In the genomic region with DNA sequence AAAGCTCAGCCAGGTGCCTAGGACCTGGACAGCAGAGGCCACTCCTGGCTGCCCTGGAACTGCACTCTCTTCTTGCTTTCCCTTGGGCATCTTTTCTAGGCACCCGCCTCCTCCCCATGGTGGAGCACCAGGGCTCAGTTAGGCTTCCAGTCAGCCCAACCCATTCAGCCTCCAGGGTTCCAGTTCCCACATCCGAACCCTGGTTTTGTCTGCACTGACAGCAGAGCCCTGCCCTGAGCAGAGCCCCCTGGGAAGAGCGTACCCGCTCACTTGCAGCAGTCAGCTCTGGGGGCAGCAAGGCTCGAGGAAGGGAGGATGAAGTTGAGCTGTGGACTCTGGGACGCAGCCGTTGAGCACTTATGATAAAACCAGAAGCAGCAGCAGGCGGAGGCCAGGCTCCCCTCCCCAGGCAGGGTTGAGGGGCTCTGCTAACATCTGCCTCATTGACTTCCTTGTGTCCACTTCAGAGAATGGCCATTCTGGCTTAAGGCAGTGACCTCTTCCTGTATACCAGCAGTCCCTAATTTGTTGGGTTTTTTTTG, we compare ENCODE assay signal across 21 cellular contexts.
DNase-seq lines count a peak whose midpoint lies in the region; ATAC-seq, FAIRE-seq and TF ChIP-seq lines count a peak whose summit lies in the region.
"Had no signal": no experiment of that assay in that cellular context is flagged by ENCODE, and none has a peak within 500 bp of the region (broad histone marks: within the 10 kb centered on the region; RNA-seq: fewer than 3 reads in every experiment).

No MANE protein-coding gene starts in this region.

- H3K27me3 ChIP-seq in heart right ventricle (peaks cover 0 to 28% (median 0%) of the 10 kb centered on the region in 7 donors), spleen (replicated peaks in 1 of 7) (peaks cover 0 to 67% (median 20%) of the 10 kb centered on the region in 7 donors), HAP-1 (ENCODE audit: low read depth) (no peaks in the 10 kb centered on the region)

- H3K36me3 Mint-ChIP-seq in chondrocyte (ENCODE audit: low read depth), result no peaks in the 10 kb centered on the region
- H3K36me3 Mint-ChIP-seq in activated CD8-positive, alpha-beta memory T cell treated with anti-CD3 and anti-CD28 coated beads, Interleukin-2, amount 10 ng/mL, durations not matched to agents 7 days and 5 days, result no peaks in the 10 kb centered on the region

- no peaks in the 10 kb centered on the region for H3K9me3 ChIP-seq in heart right ventricle
- H3K9me3 ChIP-seq in kidney (ENCODE audit: control insufficient read depth in 1 of 2, low read length in 2 of 2), result no peaks in the 10 kb centered on the region
- H3K9me3 ChIP-seq in spleen, result no peaks in the 10 kb centered on the region
- no peaks in the 10 kb centered on the region for H3K9me3 ChIP-seq in HAP-1
- H3K9me3 ChIP-seq: A549, Caco-2 had no signal

- intact Hi-C loops in Right ventricle myocardium inferior (cut with DNase I), result no loop called here
- intact Hi-C loops in heart right ventricle (cut with DNase I), result no loop called here
- intact Hi-C loops in kidney (cut with DNase I), result no loop called here
- intact Hi-C loops in spleen (cut with DNase I; ENCODE audit: low total_unique reads), result no loop called here

- CTCF ChIA-PET in activated CD8-positive, alpha-beta memory T cell treated with anti-CD3 and anti-CD28 coated beads, Interleukin-2, amount 10 ng/mL, durations not matched to agents 7 days and 5 days (lab: Charles Lee), result interaction anchor here (1.1 kb wide), 1 partner anchor 12 kb away, joined by 3 read pairs; no protein-coding TSS in a partner anchor

- H3K4me1 Mint-ChIP-seq in chondrocyte (ENCODE audit: low read depth), result peaks cover 2% of the 10 kb centered on the region
- peaks cover 8% of the 10 kb centered on the region for H3K4me1 Mint-ChIP-seq in activated CD8-positive, alpha-beta memory T cell treated with anti-CD3 and anti-CD28 coated beads, Interleukin-2, amount 10 ng/mL, durations not matched to agents 7 days and 5 days

- H3K4me3 Mint-ChIP-seq in chondrocyte (ENCODE audit: unreplicated experiment), result no peak overlapping the region
- H3K4me3 Mint-ChIP-seq in activated CD8-positive, alpha-beta memory T cell treated with anti-CD3 and anti-CD28 coated beads, Interleukin-2, amount 10 ng/mL, durations not matched to agents 7 days and 5 days, result no peak overlapping the region
- H3K4me3 Mint-ChIP-seq: CD4-positive, alpha-beta T cell; GM23338; HFFc6 had no signal

- no peak for FAIRE-seq in kidney (lab: Jason Lieb, UNC)
- FAIRE-seq: A549, D721Med, H54, HepG2 had no signal

- H3K4me1 ChIP-seq in heart right ventricle (peaks cover 0 to 11% (median 7%) of the 10 kb centered on the region in 9 donors), kidney (ENCODE audit: control insufficient read depth in 1 of 2, insufficient read depth in 1 of 2, low read depth in 1 of 2, low read length in 2 of 2) (peaks cover 3 to 4% of the 10 kb centered on the region in 2 donors), spleen (peaks cover 3 to 10% (median 7%) of the 10 kb centered on the region in 6 donors), HAP-1 (no peaks in the 10 kb centered on the region)
- H3K4me1 ChIP-seq: Caco-2 had no signal

- in situ Hi-C loops in HAP-1 (cut with MboI; ENCODE audit: low sequenced_read_pairs), result no loop called here

- no peak for TF ChIP-seq CTCF in heart right ventricle (IDR thresholded peaks at IDR 0.05)
- TF ChIP-seq CTCF in chondrocyte (IDR thresholded peaks at IDR 0.05), result no peak
- no peak for TF ChIP-seq CTCF in kidney (IDR thresholded peaks at IDR 0.05; ENCODE audit: borderline replicate concordance, extremely low read depth, insufficient read depth)
- TF ChIP-seq CTCF in spleen (IDR thresholded peaks at IDR 0.05 in 8 of 11, conservative IDR thresholded peaks at IDR 0.05 in 3 of 11), result no peak

- H3K27me3 Mint-ChIP-seq in chondrocyte (ENCODE audit: low read depth), result peaks cover 1% of the 10 kb centered on the region
- H3K27me3 Mint-ChIP-seq in activated CD8-positive, alpha-beta memory T cell treated with anti-CD3 and anti-CD28 coated beads, Interleukin-2, amount 10 ng/mL, durations not matched to agents 7 days and 5 days, result peaks cover 3% of the 10 kb centered on the region
- H3K27me3 Mint-ChIP-seq: CD4-positive, alpha-beta T cell had no signal

- no peak overlapping the region for H3K27ac ChIP-seq in heart right ventricle
- no peak overlapping the region for H3K27ac ChIP-seq in kidney (ENCODE audit: low read depth in 2 of 2, low read length in 2 of 2)
- H3K27ac ChIP-seq in spleen, result no peak overlapping the region
- H3K27ac ChIP-seq: 22Rv1, A549, C4-2B had no signal

- no peak overlapping the region for H3K27ac Mint-ChIP-seq in chondrocyte (ENCODE audit: unreplicated experiment)
- H3K27ac Mint-ChIP-seq in activated CD8-positive, alpha-beta memory T cell treated with anti-CD3 and anti-CD28 coated beads, Interleukin-2, amount 10 ng/mL, durations not matched to agents 7 days and 5 days, result no peak overlapping the region
- H3K27ac Mint-ChIP-seq: CD4-positive, alpha-beta T cell; GM23338; HFFc6 had no signal

- no peak for TF ChIP-seq POLR2A in spleen (IDR thresholded peaks at IDR 0.05)

- H3K9me3 Mint-ChIP-seq in chondrocyte (ENCODE audit: low read depth), result no peaks in the 10 kb centered on the region
- H3K9me3 Mint-ChIP-seq in activated CD8-positive, alpha-beta memory T cell treated with anti-CD3 and anti-CD28 coated beads, Interleukin-2, amount 10 ng/mL, durations not matched to agents 7 days and 5 days (ENCODE audit: low read depth), result no peaks in the 10 kb centered on the region
- H3K9me3 Mint-ChIP-seq: CD4-positive, alpha-beta T cell; GM23338 had no signal

- DNase-seq in Right ventricle myocardium inferior (ENCODE audit: missing footprints) (peak; percentile 50), heart right ventricle (no peak), chondrocyte (ENCODE audit: low spot score) (peak; percentile 43), kidney (peak; percentile 61), spleen (peak; percentile 61), NCI-H1092 (lab: John Stamatoyannopoulos, UW) (no peak), HAP-1 (ENCODE audit: low spot score in 2 of 2) (no peak)
- no peak for DNase-seq in activated CD8-positive, alpha-beta memory T cell treated with anti-CD3 and anti-CD28 coated beads, Interleukin-2, amount 10 ng/mL, durations not matched to agents 7 days and 5 days
- DNase-seq: AML-193; Caco-2; CD4-positive, alpha-beta T cell; GDM1; HFFc6 had no signal

- H3K9ac ChIP-seq in kidney (ENCODE audit: low read length in 2 of 2), result no peak overlapping the region

- no peak overlapping the region for H3K4me3 ChIP-seq in heart right ventricle
- no peak overlapping the region for H3K4me3 ChIP-seq in kidney (ENCODE audit: low read length in 2 of 2)
- no peak overlapping the region for H3K4me3 ChIP-seq in spleen
- H3K4me3 ChIP-seq in HAP-1, result no peak overlapping the region
- H3K4me3 ChIP-seq: A549, GM23338 had no signal

- 64 to 69% methylated on average over 8 of the region's 8 CpGs for WGBS in heart right ventricle, 2 donors
- 64 to 74% (median 68%) methylated on average over 5 to 8 of the region's 8 CpGs for WGBS in spleen, 5 donors

- ATAC-seq in Right ventricle myocardium inferior (no peak), heart right ventricle (no peak)
- ATAC-seq in activated CD8-positive, alpha-beta memory T cell treated with anti-CD3 and anti-CD28 coated beads, Interleukin-2, amount 10 ng/mL, durations not matched to agents 7 days and 5 days, result no peak
- ATAC-seq: GM23338, HCT116, HepG2 had no signal

- H3K36me3 ChIP-seq in heart right ventricle (no peaks in the 10 kb centered on the region), kidney (ENCODE audit: control insufficient read depth in 1 of 2, insufficient read depth in 2 of 2, low read length in 2 of 2) (no peaks in the 10 kb centered on the region), spleen (no peaks in the 10 kb centered on the region), HAP-1 (replicated peaks) (no peaks in the 10 kb centered on the region)

Comparison
In these comparisons a context has a peak if more than half of its experiments do, and no peak if none do; other contexts are left out.
1. DNase-seq: peak in Right ventricle myocardium inferior (single experiment), chondrocyte (single experiment), kidney (single experiment) and spleen (single experiment); none in heart right ventricle (0 of 2), NCI-H1092 (single experiment), HAP-1 (0 of 2) and activated CD8-positive, alpha-beta memory T cell treated with anti-CD3 and anti-CD28 coated beads, Interleukin-2, amount 10 ng/mL, durations not matched to agents 7 days and 5 days (single experiment).